ENCODE assay signal across 17 cellular contexts in the genomic region with DNA sequence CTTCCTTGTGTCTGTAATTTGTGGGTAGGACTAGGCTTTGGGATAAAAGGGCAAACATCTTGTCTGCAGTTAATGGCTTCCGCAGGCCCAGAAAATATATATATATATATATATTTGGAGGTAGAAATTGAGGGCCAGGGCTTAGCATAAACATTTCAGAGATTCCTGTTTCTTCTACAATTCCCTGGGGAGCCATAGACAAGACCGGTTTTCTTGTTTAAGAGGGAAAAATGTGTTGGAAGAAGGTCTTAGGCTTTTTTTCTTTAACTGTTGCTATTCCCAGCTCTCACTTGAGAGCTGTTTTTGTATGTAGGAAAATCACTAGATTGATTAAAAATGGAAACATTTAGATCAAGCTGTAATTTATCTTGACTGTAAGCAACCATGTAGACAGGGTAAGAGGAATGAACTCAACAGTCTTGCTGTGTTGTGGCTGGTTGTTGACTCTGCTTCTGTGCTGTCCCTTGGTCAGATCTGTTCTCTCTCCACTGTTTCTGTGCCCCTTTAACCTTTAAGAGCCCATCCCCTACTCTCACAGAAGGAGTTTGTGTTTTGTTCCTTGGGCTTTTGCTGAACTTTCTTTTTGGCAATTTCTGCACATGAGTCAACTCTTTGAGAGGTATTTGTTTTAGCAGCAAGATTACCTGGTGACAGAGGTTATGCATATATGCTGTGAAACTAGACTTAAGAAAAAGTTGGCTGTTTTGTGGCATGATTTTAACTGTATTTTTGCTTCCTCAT. TPM values are rescaled to one million over a fixed set of nuclear protein-coding genes. Genes with fewer than 3 reads are reported as not detected.
A peak's percentile ranks its signal among the peaks of the same experiment; 100 is the strongest.
DNase-seq lines count a peak whose midpoint lies in the region; ATAC-seq and TF ChIP-seq lines count a peak whose summit lies in the region.
"Had no signal": no experiment of that assay in that cellular context is flagged by ENCODE, and none has a peak within 500 bp of the region (broad histone marks: within the 10 kb centered on the region; RNA-seq: fewer than 3 reads in every experiment).

No MANE protein-coding gene starts in this region.

- no peak for DNase-seq in right atrium auricular region (ENCODE audit: low spot score)
- no peak for DNase-seq in Right ventricle myocardium inferior (ENCODE audit: missing footprints)
- peak; percentile 93 for DNase-seq in choroid plexus epithelial cell (ENCODE audit: low read depth)
- peak; percentile 59 for DNase-seq in mesenchymal stem cell
- no peak for DNase-seq in naive thymus-derived CD8-positive, alpha-beta T cell
- no peak for DNase-seq in OCI-M2 (lab: John Stamatoyannopoulos, UW; ENCODE audit: unreplicated experiment)
- DNase-seq: activated CD4-positive, alpha-beta memory T cell treated with anti-CD3 and anti-CD28 coated beads for 36 hours; activated T-cell treated with anti-CD3 and anti-CD28 coated beads, Interleukin-2, amount 50 U/mL, for 48 hours; dorsolateral prefrontal cortex; foreskin melanocyte; mesendoderm; NCI-H1417 treated with DMSO at 0.1 percent for 48 hours; occipital lobe had no signal

- H3K36me3 Mint-ChIP-seq in naive thymus-derived CD8-positive, alpha-beta T cell = no peaks in the 10 kb centered on the region
- H3K36me3 Mint-ChIP-seq: activated CD4-positive, alpha-beta memory T cell treated with anti-CD3 and anti-CD28 coated beads for 36 hours had no signal

- no peak overlapping the region for H2BK5ac ChIP-seq in mesenchymal stem cell (ENCODE audit: low read depth, low read length, poor library complexity, severe bottlenecking)

- no peak overlapping the region for H3K4me2 ChIP-seq in mesenchymal stem cell (ENCODE audit: low read length, poor library complexity, severe bottlenecking)
- H3K4me2 ChIP-seq: KMS-11 had no signal

- H2AK5ac ChIP-seq in mesenchymal stem cell (ENCODE audit: low read length, severe bottlenecking) = no peak overlapping the region

- peaks cover 3 to 24% (median 5%) of the 10 kb centered on the region in 5 donors for H3K27me3 Mint-ChIP-seq in naive thymus-derived CD8-positive, alpha-beta T cell
- H3K27me3 Mint-ChIP-seq: activated CD4-positive, alpha-beta memory T cell treated with anti-CD3 and anti-CD28 coated beads for 36 hours had no signal

- H3K9me3 ChIP-seq in right atrium auricular region = no peaks in the 10 kb centered on the region
- H3K9me3 ChIP-seq in mesenchymal stem cell (ENCODE audit: control insufficient read depth, low read length) = no peaks in the 10 kb centered on the region

- H3K27me3 ChIP-seq in right atrium auricular region = no peaks in the 10 kb centered on the region
- no peaks in the 10 kb centered on the region for H3K27me3 ChIP-seq in mesenchymal stem cell (ENCODE audit: control insufficient read depth in 1 of 2, insufficient read depth in 1 of 2, low read length in 2 of 2)
- H3K27me3 ChIP-seq: dorsolateral prefrontal cortex had no signal

- ATAC-seq in Right ventricle myocardium inferior (no peak), HG03571 (IDR thresholded peaks at IDR 0.05; ENCODE audit: unreplicated experiment) (no peak), GM18868 (IDR thresholded peaks at IDR 0.05; ENCODE audit: unreplicated experiment) (no peak)
- no peak for ATAC-seq in naive thymus-derived CD8-positive, alpha-beta T cell
- ATAC-seq: SK-N-SH treated with all-trans-retinoic acid at 6 μM for 48 hours had no signal

- no peaks in the 10 kb centered on the region for H3K4me1 Mint-ChIP-seq in naive thymus-derived CD8-positive, alpha-beta T cell

- no peaks in the 10 kb centered on the region for H3K79me1 ChIP-seq in mesenchymal stem cell (replicated peaks; ENCODE audit: low read length, poor library complexity, severe bottlenecking)

- no peak overlapping the region for H2BK15ac ChIP-seq in mesenchymal stem cell (ENCODE audit: low read depth, poor library complexity, severe bottlenecking)

- no peak overlapping the region for H3K9ac ChIP-seq in mesenchymal stem cell (ENCODE audit: low read length)
- H3K9ac ChIP-seq: KMS-11 had no signal

- H3K36me3 ChIP-seq in right atrium auricular region (no peaks in the 10 kb centered on the region), mesenchymal stem cell (ENCODE audit: control insufficient read depth in 1 of 2, insufficient read depth in 2 of 2, low read depth in 1 of 2, low read length in 2 of 2) (peaks cover 0 to 25% of the 10 kb centered on the region in 2 experiments)

- H3K4me1 ChIP-seq in right atrium auricular region = peaks cover 0 to 34% of the 10 kb centered on the region in 2 donors
- peaks cover 2% of the 10 kb centered on the region for H3K4me1 ChIP-seq in mesenchymal stem cell (ENCODE audit: control insufficient read depth, insufficient read depth, low read depth, low read length)

- H3K9me3 Mint-ChIP-seq in naive thymus-derived CD8-positive, alpha-beta T cell = peaks cover 0 to 4% (median 0%) of the 10 kb centered on the region in 9 donors
- H3K9me3 Mint-ChIP-seq: activated CD4-positive, alpha-beta memory T cell treated with anti-CD3 and anti-CD28 coated beads for 36 hours had no signal

- no peak overlapping the region for H3K4me3 ChIP-seq in right atrium auricular region
- no peak overlapping the region for H3K4me3 ChIP-seq in choroid plexus epithelial cell (ENCODE audit: low read depth, low read length)
- no peak overlapping the region for H3K4me3 ChIP-seq in mesenchymal stem cell (ENCODE audit: insufficient read depth in 1 of 2, low read depth in 1 of 2, low read length in 2 of 2)
- H3K4me3 ChIP-seq: dorsolateral prefrontal cortex had no signal

- no peak overlapping the region for H4K91ac ChIP-seq in mesenchymal stem cell (ENCODE audit: low read length)

- peak overlapping the region in 1 of 2 experiments; percentile 87 for H3K18ac ChIP-seq in mesenchymal stem cell (ENCODE audit: low read depth in 1 of 2, low read length in 2 of 2)

- 0% methylated on average over 1 of the region's 2 CpGs for WGBS in mesenchymal stem cell

- H3K4ac ChIP-seq in mesenchymal stem cell (ENCODE audit: low read depth in 1 of 2, low read length in 2 of 2) = no peak overlapping the region

- TF ChIP-seq CTCF in right atrium auricular region (IDR thresholded peaks at IDR 0.05) (no peak), choroid plexus epithelial cell (conservative IDR thresholded peaks at IDR 0.05; ENCODE audit: low read depth, low read length) (no peak)

- H3K27ac Mint-ChIP-seq in naive thymus-derived CD8-positive, alpha-beta T cell = no peak overlapping the region
- H3K27ac Mint-ChIP-seq: activated CD4-positive, alpha-beta memory T cell treated with anti-CD3 and anti-CD28 coated beads for 36 hours had no signal

- H3K27ac ChIP-seq in right atrium auricular region (peak overlapping the region; percentile 26 to 30), mesenchymal stem cell (ENCODE audit: low read length, poor library complexity, severe bottlenecking) (no peak overlapping the region)
- H3K27ac ChIP-seq: dorsolateral prefrontal cortex, KMS-11 had no signal

- H4K8ac ChIP-seq in mesenchymal stem cell (ENCODE audit: low read length) = no peak overlapping the region

- no peak overlapping the region for H2AFZ ChIP-seq in mesenchymal stem cell (ENCODE audit: low read depth, low read length)

- intact Hi-C loops in Right ventricle myocardium inferior (cut with DNase I) = no loop called here

- H2BK12ac ChIP-seq in mesenchymal stem cell (ENCODE audit: low read length in 2 of 2) = peak overlapping the region in 1 of 2 experiments; percentile 82

- H3K14ac ChIP-seq in mesenchymal stem cell (ENCODE audit: low read length in 2 of 2) = no peak overlapping the region

- no peak overlapping the region for H2BK120ac ChIP-seq in mesenchymal stem cell (ENCODE audit: low read depth, low read length)

- H3K4me3 Mint-ChIP-seq in naive thymus-derived CD8-positive, alpha-beta T cell = no peak overlapping the region
- H3K4me3 Mint-ChIP-seq: activated CD4-positive, alpha-beta memory T cell treated with anti-CD3 and anti-CD28 coated beads for 36 hours had no signal

- POLR2A ChIA-PET in naive thymus-derived CD8-positive, alpha-beta T cell (lab: Charles Lee) = no interaction called here

- no peak overlapping the region for H3K23ac ChIP-seq in mesenchymal stem cell (ENCODE audit: low read length in 2 of 2)

RNA-seq across cellular contexts. Expression of a gene that starts 58.3 kb away (rescaled TPM):
- total RNA-seq in right atrium auricular region = 100 to 1,000 TPM; 246 to 308 TPM
- 75.9 TPM for total RNA-seq in Right ventricle myocardium inferior
- polyA plus RNA-seq in mesenchymal stem cell (2013, experiment 1 of 2) = 351 TPM
- polyA plus RNA-seq in mesenchymal stem cell (2013, experiment 2 of 2) = 352 TPM
- not detected for total RNA-seq in naive thymus-derived CD8-positive, alpha-beta T cell
- not detected for polyA plus RNA-seq in naive thymus-derived CD8-positive, alpha-beta T cell
- total RNA-seq: activated CD4-positive, alpha-beta memory T cell treated with anti-CD3 and anti-CD28 coated beads for 36 hours had no signal

Comparison
In these comparisons a context has a peak if more than half of its experiments do, and no peak if none do; other contexts are left out.
1. DNase-seq: peak in choroid plexus epithelial cell (single experiment) and mesenchymal stem cell (single experiment); none in right atrium auricular region (single experiment), Right ventricle myocardium inferior (single experiment), naive thymus-derived CD8-positive, alpha-beta T cell (0 of 10) and OCI-M2 (single experiment).
2. RNA of a gene that starts 58.3 kb away (total RNA-seq): 246 to 308 TPM in right atrium auricular region and 75.9 TPM in Right ventricle myocardium inferior (single experiment); not detected in naive thymus-derived CD8-positive, alpha-beta T cell; every median in the first group is over 10 times any median in the second.